In the genomic region with DNA sequence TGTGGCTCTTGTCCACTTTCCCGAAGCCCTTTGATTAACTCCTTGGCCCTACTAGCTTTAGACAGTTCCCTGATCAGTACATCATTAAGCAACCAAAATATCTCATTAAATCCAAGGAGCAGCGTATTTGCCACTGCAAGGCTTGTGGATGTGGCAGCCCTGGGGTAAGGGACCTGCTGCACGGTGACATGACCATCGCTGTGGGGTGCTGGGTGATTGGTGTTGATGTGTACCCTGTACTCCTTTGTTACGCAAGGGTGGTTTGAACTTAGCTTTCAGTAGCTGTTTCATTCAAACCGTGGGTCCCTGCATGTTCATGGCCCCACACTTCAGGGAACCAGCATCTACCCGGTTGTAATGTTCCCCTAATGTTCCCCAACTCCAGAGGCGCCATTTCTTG, we compare ENCODE assay signal across 17 cellular contexts. TPM values are rescaled to one million over a fixed set of nuclear protein-coding genes. Genes with fewer than 3 reads are reported as not detected.
DNase-seq lines count a peak whose midpoint lies in the region; ATAC-seq and TF ChIP-seq lines count a peak whose summit lies in the region.
"Had no signal": no experiment of that assay in that cellular context is flagged by ENCODE, and none has a peak within 500 bp of the region (broad histone marks: within the 10 kb centered on the region; RNA-seq: fewer than 3 reads in every experiment).

No MANE protein-coding gene starts in this region.

- H3K9me3 ChIP-seq in effector memory CD4-positive, alpha-beta T cell (ENCODE audit: control insufficient read depth, low read length): no peaks in the 10 kb centered on the region
- H3K9me3 ChIP-seq in heart right ventricle: no peaks in the 10 kb centered on the region
- H3K9me3 ChIP-seq: body of pancreas had no signal

- peak overlapping the region; percentile 95 for H3K27ac Mint-ChIP-seq in activated T-cell treated with anti-CD3 and anti-CD28 coated beads, Interleukin-2, amount 50 U/mL, for 24 hours
- H3K27ac Mint-ChIP-seq in T-cell: peak overlapping the region; percentile 99 to 100
- peak overlapping the region; percentile 89 for H3K27ac Mint-ChIP-seq in stimulated activated memory B cell treated with anti-CD40 and anti-IgM and Interleukin-4, amounts not matched to agents 10 μg/mL and 1 μg/mL and 100 μg/mL, for 72 hours

- H3K9me3 Mint-ChIP-seq in activated T-cell treated with anti-CD3 and anti-CD28 coated beads, Interleukin-2, amount 50 U/mL, for 24 hours: no peaks in the 10 kb centered on the region
- no peaks in the 10 kb centered on the region for H3K9me3 Mint-ChIP-seq in T-cell
- H3K9me3 Mint-ChIP-seq in stimulated activated memory B cell treated with anti-CD40 and anti-IgM and Interleukin-4, amounts not matched to agents 10 μg/mL and 1 μg/mL and 100 μg/mL, for 72 hours: no peaks in the 10 kb centered on the region

- H3K27ac ChIP-seq in effector memory CD4-positive, alpha-beta T cell (ENCODE audit: insufficient read depth, low read length, poor library complexity, severe bottlenecking): peak overlapping the region; percentile 76
- H3K27ac ChIP-seq in heart right ventricle: peak overlapping the region in 2 of 10 donors; percentile 28 to 67
- H3K27ac ChIP-seq: body of pancreas, VCaP had no signal

- POLR2A ChIA-PET in T-cell (lab: Charles Lee): interaction anchor here in 1 of 2 donors (0.7 kb wide), 1 partner anchor 201 kb away, joined by 3 read pairs; no protein-coding TSS in a partner anchor

- WGBS in heart right ventricle, 2 donors: 93 to 95% methylated on average over 8 of the region's 8 CpGs

- H3K27me3 ChIP-seq in effector memory CD4-positive, alpha-beta T cell (replicated peaks; ENCODE audit: control insufficient read depth, insufficient read depth, low read length, poor library complexity, severe bottlenecking): no peaks in the 10 kb centered on the region
- no peaks in the 10 kb centered on the region for H3K27me3 ChIP-seq in heart right ventricle
- H3K27me3 ChIP-seq: body of pancreas had no signal

- no peaks in the 10 kb centered on the region for H3K27me3 Mint-ChIP-seq in activated T-cell treated with anti-CD3 and anti-CD28 coated beads, Interleukin-2, amount 50 U/mL, for 24 hours
- no peaks in the 10 kb centered on the region for H3K27me3 Mint-ChIP-seq in T-cell
- H3K27me3 Mint-ChIP-seq in stimulated activated memory B cell treated with anti-CD40 and anti-IgM and Interleukin-4, amounts not matched to agents 10 μg/mL and 1 μg/mL and 100 μg/mL, for 72 hours: no peaks in the 10 kb centered on the region

- no peak overlapping the region for H3K4me3 Mint-ChIP-seq in activated T-cell treated with anti-CD3 and anti-CD28 coated beads, Interleukin-2, amount 50 U/mL, for 24 hours
- peak overlapping the region in 2 of 3 donors; percentile 69 to 81 for H3K4me3 Mint-ChIP-seq in T-cell
- no peak overlapping the region for H3K4me3 Mint-ChIP-seq in stimulated activated memory B cell treated with anti-CD40 and anti-IgM and Interleukin-4, amounts not matched to agents 10 μg/mL and 1 μg/mL and 100 μg/mL, for 72 hours

- H3K4me1 ChIP-seq in effector memory CD4-positive, alpha-beta T cell (ENCODE audit: control insufficient read depth, insufficient read depth, low read length, poor library complexity, severe bottlenecking): peaks cover 48% of the 10 kb centered on the region
- H3K4me1 ChIP-seq in heart right ventricle: peaks cover 2 to 38% (median 24%) of the 10 kb centered on the region in 9 donors
- H3K4me1 ChIP-seq: body of pancreas had no signal

- CTCF ChIA-PET in T-cell (lab: Charles Lee): interaction anchor here in 1 of 2 donors (0.5 kb wide), 1 partner anchor 299 kb away, joined by 4 read pairs; no protein-coding TSS in a partner anchor

- intact Hi-C loops in heart right ventricle (cut with DNase I): no loop called here

- H3K4me1 Mint-ChIP-seq in activated T-cell treated with anti-CD3 and anti-CD28 coated beads, Interleukin-2, amount 50 U/mL, for 24 hours (ENCODE audit: low read depth): peaks cover 97% of the 10 kb centered on the region
- H3K4me1 Mint-ChIP-seq in T-cell: peaks cover 96 to 99% (median 99%) of the 10 kb centered on the region in 3 donors
- peaks cover 21% of the 10 kb centered on the region for H3K4me1 Mint-ChIP-seq in stimulated activated memory B cell treated with anti-CD40 and anti-IgM and Interleukin-4, amounts not matched to agents 10 μg/mL and 1 μg/mL and 100 μg/mL, for 72 hours

- H3K36me3 ChIP-seq in effector memory CD4-positive, alpha-beta T cell (ENCODE audit: control insufficient read depth, insufficient read depth, low read length): peaks cover 7% of the 10 kb centered on the region
- H3K36me3 ChIP-seq in heart right ventricle: peaks cover 0 to 90% (median 26%) of the 10 kb centered on the region in 9 donors

- ATAC-seq in T-cell (replicated peaks in 1 of 4) (no peak), heart right ventricle (no peak)
- ATAC-seq in stimulated activated memory B cell treated with anti-CD40 and anti-IgM and Interleukin-4, amounts not matched to agents 10 μg/mL and 1 μg/mL and 100 μg/mL, for 72 hours: no peak
- ATAC-seq: body of pancreas, left colon had no signal

- H3K4me3 ChIP-seq in effector memory CD4-positive, alpha-beta T cell (ENCODE audit: insufficient read depth, low read depth, low read length, poor library complexity, severe bottlenecking): no peak overlapping the region
- H3K4me3 ChIP-seq in heart right ventricle: no peak overlapping the region
- H3K4me3 ChIP-seq: body of pancreas had no signal

- no peak for TF ChIP-seq CTCF in heart right ventricle (IDR thresholded peaks at IDR 0.05)

- H3K36me3 Mint-ChIP-seq in activated T-cell treated with anti-CD3 and anti-CD28 coated beads, Interleukin-2, amount 50 U/mL, for 24 hours (ENCODE audit: low read depth): peaks cover 99% of the 10 kb centered on the region
- H3K36me3 Mint-ChIP-seq in T-cell: peaks cover 50% of the 10 kb centered on the region
- H3K36me3 Mint-ChIP-seq in stimulated activated memory B cell treated with anti-CD40 and anti-IgM and Interleukin-4, amounts not matched to agents 10 μg/mL and 1 μg/mL and 100 μg/mL, for 72 hours: peaks cover 51% of the 10 kb centered on the region

- DNase-seq in activated T-cell treated with anti-CD3 and anti-CD28 coated beads, Interleukin-2, amount 50 U/mL, for 24 hours: no peak
- DNase-seq in activated T-cell treated with anti-CD3 and anti-CD28 coated beads for 4 hours (no peak), T-cell (no peak), NCI-H2081 (lab: John Stamatoyannopoulos, UW) (no peak), SHP77 treated with DMSO at 0.1 percent for 48 hours (lab: John Stamatoyannopoulos, UW) (no peak), heart right ventricle (no peak)
- DNase-seq in effector memory CD4-positive, alpha-beta T cell: no peak
- DNase-seq: activated T-cell treated with anti-CD3 and anti-CD28 coated beads, Interleukin-2, amount 50 U/mL, for 48 hours; body of pancreas; DMS 273 treated with DMSO at 0.1 percent for 48 hours; effector CD4-positive, alpha-beta T cell; left colon; NCI-H1694 treated with DMSO at 0.1 percent for 48 hours; NCI-H524 treated with DMSO at 0.1 percent for 48 hours; OCI-M1 had no signal

RNA-seq across cellular contexts. Expression of gene OTULIN, which starts 41.0 kb away (rescaled TPM):
- total RNA-seq in T-cell (10 to 100 TPM; 57.6 to 67.1 (median 61.2) TPM), heart right ventricle (10 to 100 TPM; 15.2 to 35.1 (median 25.9) TPM)
- 1 to 10 TPM; 4.4 to 5.8 TPM for polyA plus RNA-seq in heart right ventricle

Comparison
In these comparisons a context has a peak if more than half of its experiments do, and no peak if none do; other contexts are left out.
1. H3K4me3 Mint-ChIP-seq: peak in T-cell (2 of 3); none in activated T-cell treated with anti-CD3 and anti-CD28 coated beads, Interleukin-2, amount 50 U/mL, for 24 hours (single experiment) and stimulated activated memory B cell treated with anti-CD40 and anti-IgM and Interleukin-4, amounts not matched to agents 10 μg/mL and 1 μg/mL and 100 μg/mL, for 72 hours (single experiment).
2. Peak in every context shown above with its lines, with median percentiles within 50 percentile points of each other: H3K27ac Mint-ChIP-seq.